ENCODE assay signal across 9 cellular contexts in genomic region chr4:99404595-99405287, GRCh38. TPM values are rescaled to one million over a fixed set of nuclear protein-coding genes. Genes with fewer than 3 reads are reported as not detected.
DNase-seq lines count a peak whose midpoint lies in the region; ATAC-seq and TF ChIP-seq lines count a peak whose summit lies in the region.
"Had no signal": no experiment of that assay in that cellular context is flagged by ENCODE, and none has a peak within 500 bp of the region (broad histone marks: within the 10 kb centered on the region; RNA-seq: fewer than 3 reads in every experiment).

No MANE protein-coding gene starts in this region.

- ATAC-seq in GM19395 (IDR thresholded peaks at IDR 0.05; ENCODE audit: unreplicated experiment) (peak; percentile 89), HG03280 (IDR thresholded peaks at IDR 0.05; ENCODE audit: unreplicated experiment) (peak; percentile 87)

- no peak for TF ChIP-seq CTCF in AG10803 (conservative IDR thresholded peaks at IDR 0.05; ENCODE audit: low read length)
- no peak for TF ChIP-seq CTCF in astrocyte of the cerebellum (IDR thresholded peaks at IDR 0.05; ENCODE audit: low read depth, low read length, missing control alignments)

- H3K36me3 Mint-ChIP-seq in activated naive CD4-positive, alpha-beta T cell treated with anti-CD3 and anti-CD28 coated beads, Interleukin-2, amount 10 ng/mL, durations not matched to agents 7 days and 5 days = no peaks in the 10 kb centered on the region

- CTCF ChIA-PET in activated naive CD4-positive, alpha-beta T cell treated with anti-CD3 and anti-CD28 coated beads, Interleukin-2, amount 10 ng/mL, durations not matched to agents 7 days and 5 days (lab: Charles Lee) = interaction anchor here (0.6 to 4.2 kb wide), 10 partner anchors 16 to 1255 kb away, joined by 3 to 29 read pairs (median 3); partner anchors contain the start of gene METAP1

- no peaks in the 10 kb centered on the region for H3K9me3 ChIP-seq in mesenchymal stem cell (ENCODE audit: control insufficient read depth, low read length)
- H3K9me3 ChIP-seq: adrenal gland had no signal

- H2AK5ac ChIP-seq in mesenchymal stem cell (ENCODE audit: low read length, severe bottlenecking) = peak overlapping the region; percentile 59

- H3K27ac Mint-ChIP-seq in activated naive CD4-positive, alpha-beta T cell treated with anti-CD3 and anti-CD28 coated beads, Interleukin-2, amount 10 ng/mL, durations not matched to agents 7 days and 5 days = no peak overlapping the region

- H2AFZ ChIP-seq in mesenchymal stem cell (ENCODE audit: low read depth, low read length) = no peak overlapping the region

- no peaks in the 10 kb centered on the region for H3K27me3 Mint-ChIP-seq in activated naive CD4-positive, alpha-beta T cell treated with anti-CD3 and anti-CD28 coated beads, Interleukin-2, amount 10 ng/mL, durations not matched to agents 7 days and 5 days

- H3K4me3 Mint-ChIP-seq in activated naive CD4-positive, alpha-beta T cell treated with anti-CD3 and anti-CD28 coated beads, Interleukin-2, amount 10 ng/mL, durations not matched to agents 7 days and 5 days = no peak overlapping the region

- 38% methylated on average over 2 of the region's 4 CpGs for WGBS in mesenchymal stem cell

- H3K9me3 Mint-ChIP-seq in activated naive CD4-positive, alpha-beta T cell treated with anti-CD3 and anti-CD28 coated beads, Interleukin-2, amount 10 ng/mL, durations not matched to agents 7 days and 5 days = no peaks in the 10 kb centered on the region

- H3K36me3 ChIP-seq in mesenchymal stem cell (ENCODE audit: control insufficient read depth in 1 of 2, insufficient read depth in 2 of 2, low read depth in 1 of 2, low read length in 2 of 2) = no peaks in the 10 kb centered on the region
- H3K36me3 ChIP-seq: adrenal gland had no signal

- no peaks in the 10 kb centered on the region for H3K27me3 ChIP-seq in mesenchymal stem cell (ENCODE audit: control insufficient read depth in 1 of 2, insufficient read depth in 1 of 2, low read length in 2 of 2)
- H3K27me3 ChIP-seq: adrenal gland had no signal

- H2BK12ac ChIP-seq in mesenchymal stem cell (ENCODE audit: low read length in 2 of 2) = no peak overlapping the region

- H3K4me3 ChIP-seq in AG10803 (ENCODE audit: low read length) (no peak overlapping the region), astrocyte of the cerebellum (ENCODE audit: low read depth, low read length) (no peak overlapping the region), mesenchymal stem cell (ENCODE audit: insufficient read depth in 1 of 2, low read depth in 1 of 2, low read length in 2 of 2) (no peak overlapping the region)
- H3K4me3 ChIP-seq: adrenal gland had no signal

- no peak overlapping the region for H4K8ac ChIP-seq in mesenchymal stem cell (ENCODE audit: low read length)

- H3K4ac ChIP-seq in mesenchymal stem cell (ENCODE audit: low read depth in 1 of 2, low read length in 2 of 2) = no peak overlapping the region

- peak overlapping the region; percentile 83 for H3K9ac ChIP-seq in mesenchymal stem cell (ENCODE audit: low read length)

- DNase-seq in AG10803 (ENCODE audit: low read depth) (peak; percentile 97), astrocyte of the cerebellum (ENCODE audit: low read depth) (peak; percentile 88), mesenchymal stem cell (peak; percentile 58), NCI-H1436 (lab: John Stamatoyannopoulos, UW) (no peak), 8988T (no peak)
- DNase-seq in activated naive CD4-positive, alpha-beta T cell treated with anti-CD3 and anti-CD28 coated beads, Interleukin-2, amount 10 ng/mL, durations not matched to agents 7 days and 5 days = no peak

- H2BK5ac ChIP-seq in mesenchymal stem cell (ENCODE audit: low read depth, low read length, poor library complexity, severe bottlenecking) = peak overlapping the region; percentile 88

- no peak overlapping the region for H3K18ac ChIP-seq in mesenchymal stem cell (ENCODE audit: low read depth in 1 of 2, low read length in 2 of 2)

- H3K4me2 ChIP-seq in mesenchymal stem cell (ENCODE audit: low read length, poor library complexity, severe bottlenecking) = no peak overlapping the region

- peaks cover 13% of the 10 kb centered on the region for H3K4me1 Mint-ChIP-seq in activated naive CD4-positive, alpha-beta T cell treated with anti-CD3 and anti-CD28 coated beads, Interleukin-2, amount 10 ng/mL, durations not matched to agents 7 days and 5 days

- no peak overlapping the region for H2BK15ac ChIP-seq in mesenchymal stem cell (ENCODE audit: low read depth, poor library complexity, severe bottlenecking)

- no peak overlapping the region for H3K14ac ChIP-seq in mesenchymal stem cell (ENCODE audit: low read length in 2 of 2)

- in situ Hi-C loops in astrocyte of the cerebellum (cut with HindIII; ENCODE audit: low sequenced_read_pairs) = no loop called here

- H3K27ac ChIP-seq in mesenchymal stem cell (ENCODE audit: low read length, poor library complexity, severe bottlenecking) = peak overlapping the region; percentile 98

- H4K91ac ChIP-seq in mesenchymal stem cell (ENCODE audit: low read length) = no peak overlapping the region

- H3K4me1 ChIP-seq in mesenchymal stem cell (ENCODE audit: control insufficient read depth, insufficient read depth, low read depth, low read length) = peaks cover 4% of the 10 kb centered on the region

- no peaks in the 10 kb centered on the region for H3K79me1 ChIP-seq in mesenchymal stem cell (replicated peaks; ENCODE audit: low read length, poor library complexity, severe bottlenecking)

- H3K23ac ChIP-seq in mesenchymal stem cell (ENCODE audit: low read length in 2 of 2) = no peak overlapping the region

- H2BK120ac ChIP-seq in mesenchymal stem cell (ENCODE audit: low read depth, low read length) = no peak overlapping the region

RNA-seq across cellular contexts. Expression of gene ADH7, which starts 30.4 kb away (rescaled TPM):
- polyA plus RNA-seq in mesenchymal stem cell (2013, experiment 1 of 2) = not detected
- not detected for polyA plus RNA-seq in mesenchymal stem cell (2013, experiment 2 of 2)

RNA-seq across cellular contexts. Expression of gene ADH1C, which starts 52.2 kb away (rescaled TPM):
- polyA plus RNA-seq in mesenchymal stem cell (2013, experiment 1 of 2) = not detected
- not detected for polyA plus RNA-seq in mesenchymal stem cell (2013, experiment 2 of 2)

Comparison
In these comparisons a context has a peak if more than half of its experiments do, and no peak if none do; other contexts are left out.
1. DNase-seq: peak in AG10803 (single experiment), astrocyte of the cerebellum (single experiment) and mesenchymal stem cell (single experiment); none in NCI-H1436 (single experiment), activated naive CD4-positive, alpha-beta T cell treated with anti-CD3 and anti-CD28 coated beads, Interleukin-2, amount 10 ng/mL, durations not matched to agents 7 days and 5 days (single experiment) and 8988T (single experiment).